ENCODE assay signal across 23 cellular contexts in the genomic region with DNA sequence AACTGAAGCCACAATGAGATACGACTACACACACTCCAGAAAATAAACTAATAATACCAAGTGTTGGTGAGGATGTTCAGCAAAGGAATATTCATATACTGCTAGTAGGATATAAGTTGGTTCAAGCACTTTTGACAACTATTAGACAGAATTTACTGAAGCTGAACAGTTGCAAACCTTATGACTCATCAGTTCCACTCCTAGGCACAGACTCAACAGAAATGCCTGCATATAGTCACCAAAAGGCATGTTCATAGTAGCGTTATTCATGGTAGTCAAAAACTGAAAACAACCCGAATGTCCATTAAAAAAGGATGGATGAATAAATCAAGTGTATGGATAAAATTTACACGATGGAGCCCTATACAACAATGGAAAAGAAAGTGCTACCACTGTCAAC.
DNase-seq lines count a peak whose midpoint lies in the region; ATAC-seq, FAIRE-seq and TF ChIP-seq lines count a peak whose summit lies in the region.
"Had no signal": no experiment of that assay in that cellular context is flagged by ENCODE, and none has a peak within 500 bp of the region (broad histone marks: within the 10 kb centered on the region; RNA-seq: fewer than 3 reads in every experiment).

No MANE protein-coding gene starts in this region.

- no peak for TF ChIP-seq POLR2A in endothelial cell of umbilical vein (IDR thresholded peaks at IDR 0.05; ENCODE audit: low read depth, low read length)

- peak overlapping the region; percentile 51 for H3K27ac Mint-ChIP-seq in stimulated activated naive B cell treated with anti-CD40 and anti-IgM and Interleukin-4, amounts not matched to agents 10 μg/mL and 1 μg/mL and 100 μg/mL, for 72 hours
- H3K27ac Mint-ChIP-seq in T-helper 2 cell treated with Interferon-gamma antibody and Interleukin-4, amounts not matched to agents 5 μg/mL and 100 μg/mL, for 36 hours = no peak overlapping the region
- H3K27ac Mint-ChIP-seq: activated naive CD8-positive, alpha-beta T cell treated with anti-CD3 and anti-CD28 coated beads, Interleukin-2, amount 50 U/mL, for 24 hours; naive B cell had no signal

- H4K20me1 ChIP-seq in endothelial cell of umbilical vein (replicated peaks; ENCODE audit: control insufficient read depth, extremely low read depth, insufficient read depth, low read length) = no peaks in the 10 kb centered on the region

- peak; percentile 43 to 48 for ATAC-seq in activated T-cell treated with anti-CD3 and anti-CD28 coated beads, Interleukin-2, amount 50 U/mL, for 4 hours
- ATAC-seq in HG03378 (IDR thresholded peaks at IDR 0.05; ENCODE audit: unreplicated experiment) (peak; percentile 59), HG03521 (IDR thresholded peaks at IDR 0.05; ENCODE audit: unreplicated experiment) (no peak)
- peak; percentile 89 to 97 for ATAC-seq in stimulated activated naive B cell treated with anti-CD40 and anti-IgM and Interleukin-4, amounts not matched to agents 10 μg/mL and 1 μg/mL and 100 μg/mL, for 72 hours (replicated peaks)
- ATAC-seq: activated naive CD8-positive, alpha-beta T cell treated with anti-CD3 and anti-CD28 coated beads, Interleukin-2, amount 50 U/mL, for 24 hours; SK-N-SH treated with all-trans-retinoic acid at 6 μM for 48 hours had no signal

- peaks cover 2% of the 10 kb centered on the region for H3K27me3 Mint-ChIP-seq in activated T-cell treated with anti-CD3 and anti-CD28 coated beads, Interleukin-2, amount 50 U/mL, for 4 hours (ENCODE audit: low read depth)
- H3K27me3 Mint-ChIP-seq in stimulated activated naive B cell treated with anti-CD40 and anti-IgM and Interleukin-4, amounts not matched to agents 10 μg/mL and 1 μg/mL and 100 μg/mL, for 72 hours = no peaks in the 10 kb centered on the region
- peaks cover 60% of the 10 kb centered on the region for H3K27me3 Mint-ChIP-seq in T-helper 2 cell treated with Interferon-gamma antibody and Interleukin-4, amounts not matched to agents 5 μg/mL and 100 μg/mL, for 36 hours (ENCODE audit: low read depth)

- H3K4me1 ChIP-seq in endothelial cell of umbilical vein (ENCODE audit: control insufficient read depth, extremely low read depth, insufficient read depth, low read length) = no peaks in the 10 kb centered on the region
- H3K4me1 ChIP-seq: BE2C, left ventricle myocardium inferior had no signal

- no peaks in the 10 kb centered on the region for H3K79me2 ChIP-seq in endothelial cell of umbilical vein (ENCODE audit: control insufficient read depth, insufficient read depth, low read length)

- DNase-seq in activated T-cell treated with anti-CD3 and anti-CD28 coated beads, Interleukin-2, amount 50 U/mL, for 4 hours = no peak
- no peak for DNase-seq in activated T-cell treated with anti-CD3 and anti-CD28 coated beads for 4 hours
- DNase-seq in endothelial cell of umbilical vein (ENCODE audit: low read depth, low spot score) = no peak
- DNase-seq in stimulated activated naive B cell treated with anti-CD40 and anti-IgM and Interleukin-4, amounts not matched to agents 10 μg/mL and 1 μg/mL and 100 μg/mL, for 72 hours = no peak
- DNase-seq in brain microvascular endothelial cell = no peak
- DNase-seq in T-helper 2 cell treated with Interferon-gamma antibody and Interleukin-4, amounts not matched to agents 5 μg/mL and 100 μg/mL, for 36 hours (ENCODE audit: low spot score) = no peak
- DNase-seq: activated CD4-positive, alpha-beta T cell treated with anti-CD3 and anti-CD28 coated beads, Interleukin-2, amount 50 U/mL, for 48 hours; activated CD8-positive, alpha-beta memory T cell treated with anti-CD3 and anti-CD28 coated beads, Interleukin-2, amount 50 U/mL, for 48 hours; activated gamma-delta T cell; activated naive CD8-positive, alpha-beta T cell treated with anti-CD3 and anti-CD28 coated beads, Interleukin-2, amount 50 U/mL, for 24 hours; BE2C; DMS79 treated with DMSO at 0.1 percent for 48 hours; foreskin fibroblast; left ventricle myocardium inferior; naive B cell; NCI-H1694 treated with DMSO at 0.1 percent for 48 hours; NCI-H526 treated with DMSO at 0.1 percent for 48 hours; nucleus accumbens had no signal

- no peaks in the 10 kb centered on the region for H3K36me3 ChIP-seq in endothelial cell of umbilical vein (ENCODE audit: control insufficient read depth in 2 of 2, extremely low read depth in 1 of 2, insufficient read depth in 2 of 2, low read length in 2 of 2)
- H3K36me3 ChIP-seq in brain microvascular endothelial cell (replicated peaks) = no peaks in the 10 kb centered on the region
- H3K36me3 ChIP-seq: BE2C, left ventricle myocardium inferior had no signal

- H3K4me1 Mint-ChIP-seq in activated T-cell treated with anti-CD3 and anti-CD28 coated beads, Interleukin-2, amount 50 U/mL, for 4 hours (ENCODE audit: low read depth) = peaks cover 6% of the 10 kb centered on the region
- H3K4me1 Mint-ChIP-seq in stimulated activated naive B cell treated with anti-CD40 and anti-IgM and Interleukin-4, amounts not matched to agents 10 μg/mL and 1 μg/mL and 100 μg/mL, for 72 hours = peaks cover 3 to 18% of the 10 kb centered on the region in 2 donors
- peaks cover 3% of the 10 kb centered on the region for H3K4me1 Mint-ChIP-seq in T-helper 2 cell treated with Interferon-gamma antibody and Interleukin-4, amounts not matched to agents 5 μg/mL and 100 μg/mL, for 36 hours (ENCODE audit: low read depth)
- H3K4me1 Mint-ChIP-seq: activated naive CD8-positive, alpha-beta T cell treated with anti-CD3 and anti-CD28 coated beads, Interleukin-2, amount 50 U/mL, for 24 hours; naive B cell had no signal

- H3K27ac ChIP-seq in endothelial cell of umbilical vein (ENCODE audit: insufficient read depth, low read depth, low read length) = no peak overlapping the region
- H3K27ac ChIP-seq in brain microvascular endothelial cell = no peak overlapping the region
- H3K27ac ChIP-seq: left ventricle myocardium inferior, skin epidermis had no signal

- H3K9me3 ChIP-seq in endothelial cell of umbilical vein (replicated peaks; ENCODE audit: control insufficient read depth, insufficient read depth, low read length) = no peaks in the 10 kb centered on the region
- H3K9me3 ChIP-seq: BE2C had no signal

- no peak overlapping the region for H2AFZ ChIP-seq in endothelial cell of umbilical vein (ENCODE audit: low read depth, low read length)

- H3K27me3 ChIP-seq in endothelial cell of umbilical vein (ENCODE audit: control insufficient read depth in 2 of 2, insufficient read depth in 2 of 2, low read length in 2 of 2) = peaks cover 5 to 15% of the 10 kb centered on the region in 2 experiments
- H3K27me3 ChIP-seq in brain microvascular endothelial cell (replicated peaks) = no peaks in the 10 kb centered on the region
- H3K27me3 ChIP-seq: BE2C had no signal

- in situ Hi-C loops in brain microvascular endothelial cell (cut with HindIII; ENCODE audit: low pct_ligation_motif_present, low sequenced_read_pairs) = no loop called here

- CTCF ChIA-PET in endothelial cell of umbilical vein (lab: Charles Lee) = interaction anchor here (0.9 kb wide), 1 partner anchor 8 kb away, joined by 3 read pairs; no protein-coding TSS in a partner anchor

- FAIRE-seq in endothelial cell of umbilical vein (lab: Jason Lieb, UNC) = no peak
- FAIRE-seq: GM19239 had no signal

- intact Hi-C loops in endothelial cell of umbilical vein (cut with micrococcal nuclease) = no loop called here

- H3K4me3 ChIP-seq in endothelial cell of umbilical vein (replicated peaks in 1 of 3; ENCODE audit: insufficient read depth in 1 of 3, low read depth in 1 of 3, low read length in 3 of 3) (no peak overlapping the region), brain microvascular endothelial cell (ENCODE audit: low read depth, low read length) (no peak overlapping the region)
- H3K4me3 ChIP-seq: left ventricle myocardium inferior, skin epidermis had no signal

- no peaks in the 10 kb centered on the region for H3K9me1 ChIP-seq in endothelial cell of umbilical vein (replicated peaks; ENCODE audit: control insufficient read depth, extremely low read depth, insufficient read depth, low read length)

- no peak overlapping the region for H3K4me3 Mint-ChIP-seq in activated T-cell treated with anti-CD3 and anti-CD28 coated beads, Interleukin-2, amount 50 U/mL, for 4 hours
- no peak overlapping the region for H3K4me3 Mint-ChIP-seq in stimulated activated naive B cell treated with anti-CD40 and anti-IgM and Interleukin-4, amounts not matched to agents 10 μg/mL and 1 μg/mL and 100 μg/mL, for 72 hours
- no peak overlapping the region for H3K4me3 Mint-ChIP-seq in T-helper 2 cell treated with Interferon-gamma antibody and Interleukin-4, amounts not matched to agents 5 μg/mL and 100 μg/mL, for 36 hours
- H3K4me3 Mint-ChIP-seq: activated naive CD8-positive, alpha-beta T cell treated with anti-CD3 and anti-CD28 coated beads, Interleukin-2, amount 50 U/mL, for 24 hours; naive B cell had no signal

- TF ChIP-seq CTCF in endothelial cell of umbilical vein (IDR thresholded peaks at IDR 0.05; ENCODE audit: extremely low read depth in 1 of 2, insufficient read depth in 1 of 2, low read depth in 1 of 2, low read length in 2 of 2) (no peak), brain microvascular endothelial cell (IDR thresholded peaks at IDR 0.05; ENCODE audit: low read depth, low read length, missing control alignments) (no peak)

- no peak overlapping the region for H3K9ac ChIP-seq in endothelial cell of umbilical vein (replicated peaks; ENCODE audit: extremely low read depth, insufficient read depth, low read length)

- no peak overlapping the region for H3K4me2 ChIP-seq in endothelial cell of umbilical vein (ENCODE audit: insufficient read depth, low read length)

- H3K36me3 Mint-ChIP-seq in activated T-cell treated with anti-CD3 and anti-CD28 coated beads, Interleukin-2, amount 50 U/mL, for 4 hours (ENCODE audit: insufficient read depth) = no peaks in the 10 kb centered on the region
- H3K36me3 Mint-ChIP-seq in stimulated activated naive B cell treated with anti-CD40 and anti-IgM and Interleukin-4, amounts not matched to agents 10 μg/mL and 1 μg/mL and 100 μg/mL, for 72 hours = peaks cover 0 to 3% of the 10 kb centered on the region in 2 donors
- peaks cover 1% of the 10 kb centered on the region for H3K36me3 Mint-ChIP-seq in T-helper 2 cell treated with Interferon-gamma antibody and Interleukin-4, amounts not matched to agents 5 μg/mL and 100 μg/mL, for 36 hours (ENCODE audit: low read depth)

- BruUV-seq in endothelial cell of umbilical vein (replicated peaks; lab: Mats Ljungman, UMichigan) = no TSS peak

- H3K9me3 Mint-ChIP-seq in activated T-cell treated with anti-CD3 and anti-CD28 coated beads, Interleukin-2, amount 50 U/mL, for 4 hours = peaks cover 7% of the 10 kb centered on the region
- peaks cover 3 to 10% of the 10 kb centered on the region in 2 donors for H3K9me3 Mint-ChIP-seq in stimulated activated naive B cell treated with anti-CD40 and anti-IgM and Interleukin-4, amounts not matched to agents 10 μg/mL and 1 μg/mL and 100 μg/mL, for 72 hours
- H3K9me3 Mint-ChIP-seq in T-helper 2 cell treated with Interferon-gamma antibody and Interleukin-4, amounts not matched to agents 5 μg/mL and 100 μg/mL, for 36 hours = peaks cover 7% of the 10 kb centered on the region

- POLR2A ChIA-PET in endothelial cell of umbilical vein (lab: Charles Lee) = no interaction called here

- dilution Hi-C loops in endothelial cell of umbilical vein (cut with MboI; ENCODE audit: extremely low pct_ligation_motif_present, low sequenced_read_pairs) = no loop called here

TF ChIP-seq in endothelial cell of umbilical vein, 7 proteins besides CTCF, POLR2A, EP300 and RAD21 (continues in another document):
- peak; percentile 19 for TF ChIP-seq JUN (IDR thresholded peaks at IDR 0.05; ENCODE audit: borderline replicate concordance, insufficient read depth, insufficient read length, low read depth)
